ENCODE assay signal across 1 cellular context in the genomic region with DNA sequence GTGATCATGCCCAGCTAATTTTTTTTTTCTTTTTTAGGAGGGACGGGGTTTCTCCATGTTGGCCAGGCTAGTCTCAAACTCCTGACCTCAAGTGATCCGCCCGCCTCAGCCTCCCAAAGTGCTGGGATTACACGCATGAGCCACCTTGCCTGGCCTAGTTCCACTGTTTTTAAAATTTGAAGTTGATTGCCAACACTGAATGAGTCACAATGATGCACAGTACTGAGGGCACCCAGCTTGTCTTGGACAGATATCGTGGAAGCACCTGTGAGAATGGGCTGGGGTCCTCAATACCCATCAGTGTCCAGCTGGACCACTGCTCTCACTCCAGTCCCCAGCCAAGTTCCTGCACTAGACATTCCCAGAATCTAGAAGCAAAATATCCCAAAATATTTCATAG.
TF ChIP-seq lines count a peak whose summit lies in the region.

No MANE protein-coding gene starts in this region.

TF ChIP-seq in GM12878, 131 proteins besides CTCF, POLR2A, EP300 and RAD21:
- TF ChIP-seq BMI1 (IDR thresholded peaks at IDR 0.05; ENCODE audit: borderline replicate concordance) (no peak), BCLAF1 (IDR thresholded peaks at IDR 0.05) (no peak), POU2F2 (IDR thresholded peaks at IDR 0.05; ENCODE audit: borderline replicate concordance, low read depth, low read length) (no peak), JUND (IDR thresholded peaks at IDR 0.05; ENCODE audit: low read depth, low read length) (no peak), ZNF384 (IDR thresholded peaks at IDR 0.05; ENCODE audit: borderline replicate concordance, low read depth, low read length) (no peak), TCF3 (IDR thresholded peaks at IDR 0.05; ENCODE audit: borderline replicate concordance, insufficient read depth, low read depth, low read length) (no peak), FOXK2 (IDR thresholded peaks at IDR 0.05) (no peak), SMARCA5 (IDR thresholded peaks at IDR 0.05) (no peak), POLR2AphosphoS2 (IDR thresholded peaks at IDR 0.05; ENCODE audit: low read depth, low read length) (no peak), NR2C2 (IDR thresholded peaks at IDR 0.05; ENCODE audit: borderline replicate concordance, control insufficient read depth, insufficient read length, low read depth) (no peak), NR2F1 (conservative IDR thresholded peaks at IDR 0.05) (no peak), BCL11A (IDR thresholded peaks at IDR 0.05; ENCODE audit: low read depth, low read length) (no peak), RBBP5 (conservative IDR thresholded peaks at IDR 0.05) (no peak), MEF2A (IDR thresholded peaks at IDR 0.05; ENCODE audit: insufficient read depth, low read depth, low read length) (no peak), SMAD1 (IDR thresholded peaks at IDR 0.05; ENCODE audit: low read depth, partially characterized antibody) (no peak), RB1 (IDR thresholded peaks at IDR 0.05; ENCODE audit: borderline replicate concordance) (no peak), BHLHE40 (IDR thresholded peaks at IDR 0.05; ENCODE audit: borderline replicate concordance in 1 of 2, low read depth in 2 of 2, low read length in 1 of 2) (no peak)
